ENCODE assay signal across 14 cellular contexts in genomic region chr5:123754167-123754840, GRCh38.
DNase-seq lines count a peak whose midpoint lies in the region; ATAC-seq and TF ChIP-seq lines count a peak whose summit lies in the region.
"Had no signal": no experiment of that assay in that cellular context is flagged by ENCODE, and none has a peak within 500 bp of the region (broad histone marks: within the 10 kb centered on the region; RNA-seq: fewer than 3 reads in every experiment).

No MANE protein-coding gene starts in this region.

- DNase-seq in EH (ENCODE audit: low read depth) = peak; percentile 53
- DNase-seq in NCI-H1930 (lab: John Stamatoyannopoulos, UW) = peak; percentile 64 to 72
- peak; percentile 35 for DNase-seq in choroid plexus epithelial cell (ENCODE audit: low read depth)
- no peak for DNase-seq in CD4-positive, alpha-beta T cell
- no peak for DNase-seq in SHP77 treated with DMSO at 0.1 percent for 48 hours (lab: John Stamatoyannopoulos, UW)
- DNase-seq in activated T-cell treated with anti-CD3 and anti-CD28 coated beads, Interleukin-2, amount 50 U/mL, for 1 hour = no peak
- no peak for DNase-seq in NCI-H187 (lab: John Stamatoyannopoulos, UW)
- DNase-seq: activated effector memory CD4-positive, alpha-beta T cell treated with Interleukin-2 at 50 U/mL for 16 hours; COR-L47; NCI-H2029; stimulated activated CD4-positive, alpha-beta T cell treated with anti-CD3 and anti-CD28 coated beads, Interleukin-2, amount 100 ng/mL, for 24 hours had no signal

- H3K4me3 ChIP-seq in choroid plexus epithelial cell (ENCODE audit: low read depth, low read length) = no peak overlapping the region

- intact Hi-C loops in CD4-positive, alpha-beta T cell (cut with DNase I, micrococcal nuclease) = no loop called here

- H3K9me3 Mint-ChIP-seq in nephron = no peaks in the 10 kb centered on the region
- no peaks in the 10 kb centered on the region for H3K9me3 Mint-ChIP-seq in CD4-positive, alpha-beta T cell

- H3K27ac Mint-ChIP-seq in nephron = peak overlapping the region in 2 of 3 experiments; percentile 43 to 49
- no peak overlapping the region for H3K27ac Mint-ChIP-seq in CD4-positive, alpha-beta T cell

- no peaks in the 10 kb centered on the region for H3K27me3 ChIP-seq in CD4-positive, alpha-beta T cell (ENCODE audit: control insufficient read depth, insufficient read depth, low read length)
- H3K27me3 ChIP-seq: neutrophil had no signal

- peaks cover 24% of the 10 kb centered on the region for H3K4me1 Mint-ChIP-seq in nephron
- no peaks in the 10 kb centered on the region for H3K4me1 Mint-ChIP-seq in CD4-positive, alpha-beta T cell (ENCODE audit: low read depth)

- H3K27me3 Mint-ChIP-seq in nephron (ENCODE audit: low read depth) = no peaks in the 10 kb centered on the region
- H3K27me3 Mint-ChIP-seq in CD4-positive, alpha-beta T cell = no peaks in the 10 kb centered on the region

- ATAC-seq in CD4-positive, alpha-beta T cell (ENCODE audit: poor library complexity) = no peak
- ATAC-seq: activated CD4-positive, CD25-positive, alpha-beta regulatory T cell treated with anti-CD3 and anti-CD28 coated beads, Interleukin-2, amount 50 U/mL, for 24 hours had no signal

- CTCF ChIA-PET in CD4-positive, alpha-beta T cell (lab: Charles Lee) = no interaction called here

- H3K27ac ChIP-seq in CD4-positive, alpha-beta T cell (ENCODE audit: low read depth, low read length) = no peak overlapping the region
- H3K27ac ChIP-seq: neutrophil had no signal

- no peak for TF ChIP-seq CTCF in choroid plexus epithelial cell (conservative IDR thresholded peaks at IDR 0.05; ENCODE audit: low read depth, low read length)
- no peak for TF ChIP-seq CTCF in nephron (IDR thresholded peaks at IDR 0.05; ENCODE audit: unreplicated experiment in 3 of 3)
- no peak for TF ChIP-seq CTCF in CD4-positive, alpha-beta T cell (IDR thresholded peaks at IDR 0.05)

- no peaks in the 10 kb centered on the region for H3K9me3 ChIP-seq in CD4-positive, alpha-beta T cell (ENCODE audit: control insufficient read depth, low read length)
- H3K9me3 ChIP-seq: neutrophil had no signal

- POLR2A ChIA-PET in CD4-positive, alpha-beta T cell (lab: Charles Lee) = no interaction called here

- H3K36me3 Mint-ChIP-seq in nephron (ENCODE audit: low read depth) = no peaks in the 10 kb centered on the region
- no peaks in the 10 kb centered on the region for H3K36me3 Mint-ChIP-seq in CD4-positive, alpha-beta T cell (ENCODE audit: low read depth)

- no peak overlapping the region for H3K4me3 Mint-ChIP-seq in nephron
- H3K4me3 Mint-ChIP-seq in CD4-positive, alpha-beta T cell = no peak overlapping the region

Comparison
In these comparisons a context has a peak if more than half of its experiments do, and no peak if none do; other contexts are left out.
1. DNase-seq: peak in EH (single experiment), NCI-H1930 (2 of 2) and choroid plexus epithelial cell (single experiment); none in CD4-positive, alpha-beta T cell (0 of 10), SHP77 treated with DMSO at 0.1 percent for 48 hours (single experiment), activated T-cell treated with anti-CD3 and anti-CD28 coated beads, Interleukin-2, amount 50 U/mL, for 1 hour (single experiment) and NCI-H187 (0 of 2).